Comparison of ENCODE assay signal across 34 cellular contexts in the genomic region with DNA sequence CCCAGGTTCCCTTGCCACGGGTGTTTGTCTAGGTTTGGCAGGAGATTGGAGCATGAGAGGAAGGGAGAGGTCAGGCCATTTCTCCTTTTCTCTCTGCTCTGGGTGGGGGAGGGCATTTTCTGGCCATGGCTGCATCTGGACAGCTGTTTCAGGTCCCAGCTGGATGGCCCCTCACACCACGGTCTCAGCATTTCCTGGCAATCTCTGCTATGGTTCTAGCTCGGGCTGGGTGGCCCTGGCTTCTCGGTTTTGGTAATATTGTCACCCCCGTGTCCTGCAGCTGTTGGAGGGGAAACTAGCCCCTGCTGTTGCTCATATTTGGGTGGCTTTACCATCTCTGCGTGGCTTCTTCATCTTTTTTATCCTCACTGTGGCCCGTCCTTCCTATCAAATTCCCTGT.
"Had no signal": no experiment of that assay in that cellular context is flagged by ENCODE, and none has a peak within 500 bp of the region (broad histone marks: within the 10 kb centered on the region; RNA-seq: fewer than 3 reads in every experiment).

No MANE protein-coding gene starts in this region.

- H3K4me1 ChIP-seq: ascending aorta, breast epithelium had no signal

- H3K9me3 ChIP-seq: ascending aorta, breast epithelium had no signal

- H3K36me3 ChIP-seq: ascending aorta, breast epithelium had no signal

- FAIRE-seq: TTC549 had no signal

- H3K9me3 Mint-ChIP-seq: activated B cell treated with CpG ODN at 0.5 μM for 24 hours; activated CD4-positive, alpha-beta memory T cell treated with anti-CD3 and anti-CD28 coated beads for 36 hours; activated CD4-positive, alpha-beta T cell treated with anti-CD3 and anti-CD28 coated beads, Interleukin-2, amount 10 ng/mL, durations not matched to agents 24 days and 14 days; activated CD8-positive, alpha-beta T cell treated with anti-CD3 and anti-CD28 coated beads for 36 hours; activated naive CD4-positive, alpha-beta T cell treated with anti-CD3 and anti-CD28 coated beads, Interleukin-2, amount 10 ng/mL, durations not matched to agents 7 days and 5 days; activated naive CD4-positive, alpha-beta T cell treated with anti-CD3 and anti-CD28 coated beads, Interleukin-2, amount 50 U/mL, for 24 hours; activated naive CD8-positive, alpha-beta T cell treated with anti-CD3 and anti-CD28 coated beads, Interleukin-2, amount 10 ng/mL, durations not matched to agents 7 days and 5 days; activated naive CD8-positive, alpha-beta T cell treated with anti-CD3 and anti-CD28 coated beads, Interleukin-2, amount 50 U/mL, for 24 hours; activated T-cell treated with anti-CD3 and anti-CD28 coated beads, Interleukin-2, amount 50 U/mL, for 24 hours; activated T-helper 2 cell treated with anti-CD3 and anti-CD28 coated beads, Interferon-gamma antibody, Interleukin-2, Interleukin-4, amounts not matched to agents 10 μg/mL and 5 μg/mL and 100 μg/mL, durations not matched to agents 14 hours and 24 hours and 36 hours; T-helper 1 cell treated with Interleukin-12 subunit alpha and Interleukin-12 subunit beta and Interleukin-4 antibody, amounts not matched to agents 30 μg/mL and 1 μg/mL, for 36 hours; T-helper 2 cell treated with Interferon-gamma antibody and Interleukin-4, amounts not matched to agents 5 μg/mL and 100 μg/mL, for 36 hours had no signal

- H3K4me3 ChIP-seq: ascending aorta, breast epithelium had no signal

- H3K36me3 Mint-ChIP-seq: activated CD4-positive, alpha-beta memory T cell treated with anti-CD3 and anti-CD28 coated beads for 36 hours; activated naive CD4-positive, alpha-beta T cell treated with anti-CD3 and anti-CD28 coated beads, Interleukin-2, amount 10 ng/mL, durations not matched to agents 7 days and 5 days; activated naive CD4-positive, alpha-beta T cell treated with anti-CD3 and anti-CD28 coated beads, Interleukin-2, amount 50 U/mL, for 24 hours; activated naive CD8-positive, alpha-beta T cell; activated naive CD8-positive, alpha-beta T cell treated with anti-CD3 and anti-CD28 coated beads, Interleukin-2, amount 10 ng/mL, durations not matched to agents 7 days and 5 days; brain had no signal

- H3K4me3 Mint-ChIP-seq: activated B cell treated with CpG ODN at 0.5 μM for 24 hours; activated CD4-positive, alpha-beta memory T cell treated with anti-CD3 and anti-CD28 coated beads for 36 hours; activated CD4-positive, alpha-beta T cell treated with anti-CD3 and anti-CD28 coated beads, Interleukin-2, amount 10 ng/mL, durations not matched to agents 24 days and 14 days; activated CD8-positive, alpha-beta T cell treated with anti-CD3 and anti-CD28 coated beads for 36 hours; activated naive CD4-positive, alpha-beta T cell treated with anti-CD3 and anti-CD28 coated beads, Interleukin-2, amount 10 ng/mL, durations not matched to agents 7 days and 5 days; activated naive CD4-positive, alpha-beta T cell treated with anti-CD3 and anti-CD28 coated beads, Interleukin-2, amount 50 U/mL, for 24 hours; activated naive CD8-positive, alpha-beta T cell; activated naive CD8-positive, alpha-beta T cell treated with anti-CD3 and anti-CD28 coated beads, Interleukin-2, amount 10 ng/mL, durations not matched to agents 7 days and 5 days; activated naive CD8-positive, alpha-beta T cell treated with anti-CD3 and anti-CD28 coated beads, Interleukin-2, amount 50 U/mL, for 24 hours; activated T-cell treated with anti-CD3 and anti-CD28 coated beads, Interleukin-2, amount 50 U/mL, for 24 hours; brain; T-helper 1 cell treated with Interleukin-12 subunit alpha and Interleukin-12 subunit beta and Interleukin-4 antibody, amounts not matched to agents 30 μg/mL and 1 μg/mL, for 36 hours; T-helper 2 cell treated with Interferon-gamma antibody and Interleukin-4, amounts not matched to agents 5 μg/mL and 100 μg/mL, for 36 hours had no signal

- H3K27ac ChIP-seq: ascending aorta, breast epithelium, VCaP had no signal

- DNase-seq: activated B cell treated with CpG ODN at 0.5 μM for 24 hours; activated CD4-positive, alpha-beta memory T cell treated with anti-CD3 and anti-CD28 coated beads for 36 hours; activated CD4-positive, alpha-beta T cell treated with anti-CD3 and anti-CD28 coated beads for 4 hours; activated CD4-positive, alpha-beta T cell treated with anti-CD3 and anti-CD28 coated beads, Interleukin-2, amount 10 ng/mL, durations not matched to agents 24 days and 14 days; activated CD4-positive, alpha-beta T cell treated with anti-CD3 and anti-CD28 coated beads, Interleukin-2, amount 50 U/mL, for 1 hour; activated CD4-positive, alpha-beta T cell treated with anti-CD3 and anti-CD28 coated beads, Interleukin-2, amount 50 U/mL, for 4 hours; activated CD4-positive, CD25-positive, alpha-beta regulatory T cell treated with anti-CD3 and anti-CD28 coated beads, Interleukin-2, amount 50 U/mL, for 72 hours; activated CD8-positive, alpha-beta T cell treated with anti-CD3 and anti-CD28 coated beads for 36 hours; activated effector memory CD4-positive, alpha-beta T cell treated with Interleukin-2 at 50 U/mL for 16 hours; activated gamma-delta T cell; activated naive CD4-positive, alpha-beta T cell treated with anti-CD3 and anti-CD28 coated beads, Interleukin-2, amount 10 ng/mL, durations not matched to agents 7 days and 5 days; activated naive CD4-positive, alpha-beta T cell treated with Interleukin-2 at 50 U/mL for 16 hours; activated naive CD8-positive, alpha-beta T cell treated with anti-CD3 and anti-CD28 coated beads, Interleukin-2, amount 10 ng/mL, durations not matched to agents 7 days and 5 days; activated naive CD8-positive, alpha-beta T cell treated with anti-CD3 and anti-CD28 coated beads, Interleukin-2, amount 50 U/mL, for 24 hours; activated T-cell treated with anti-CD3 and anti-CD28 coated beads for 4 hours; activated T-cell treated with anti-CD3 and anti-CD28 coated beads, Interleukin-2, amount 50 U/mL, for 24 hours; activated T-cell treated with anti-CD3 and anti-CD28 coated beads, Interleukin-2, amount 50 U/mL, for 48 hours; amygdala; anterior cingulate cortex; central memory CD4-positive, alpha-beta T cell; SW 1271; T-helper 1 cell; T-helper 2 cell; T-helper 9 cell had no signal

- ATAC-seq: activated CD8-positive, alpha-beta T cell treated with anti-CD3 and anti-CD28 coated beads for 36 hours; activated naive CD8-positive, alpha-beta T cell treated with anti-CD3 and anti-CD28 coated beads, Interleukin-2, amount 50 U/mL, for 24 hours had no signal

- H3K27ac Mint-ChIP-seq: activated B cell treated with CpG ODN at 0.5 μM for 24 hours; activated CD4-positive, alpha-beta memory T cell treated with anti-CD3 and anti-CD28 coated beads for 36 hours; activated CD4-positive, alpha-beta T cell treated with anti-CD3 and anti-CD28 coated beads, Interleukin-2, amount 10 ng/mL, durations not matched to agents 24 days and 14 days; activated CD8-positive, alpha-beta T cell treated with anti-CD3 and anti-CD28 coated beads for 36 hours; activated naive CD4-positive, alpha-beta T cell treated with anti-CD3 and anti-CD28 coated beads, Interleukin-2, amount 10 ng/mL, durations not matched to agents 7 days and 5 days; activated naive CD4-positive, alpha-beta T cell treated with anti-CD3 and anti-CD28 coated beads, Interleukin-2, amount 50 U/mL, for 24 hours; activated naive CD8-positive, alpha-beta T cell; activated naive CD8-positive, alpha-beta T cell treated with anti-CD3 and anti-CD28 coated beads, Interleukin-2, amount 10 ng/mL, durations not matched to agents 7 days and 5 days; activated naive CD8-positive, alpha-beta T cell treated with anti-CD3 and anti-CD28 coated beads, Interleukin-2, amount 50 U/mL, for 24 hours; activated T-cell treated with anti-CD3 and anti-CD28 coated beads, Interleukin-2, amount 50 U/mL, for 24 hours; activated T-helper 2 cell treated with anti-CD3 and anti-CD28 coated beads, Interferon-gamma antibody, Interleukin-2, Interleukin-4, amounts not matched to agents 10 μg/mL and 5 μg/mL and 100 μg/mL, durations not matched to agents 14 hours and 24 hours and 36 hours; T-helper 1 cell treated with Interleukin-12 subunit alpha and Interleukin-12 subunit beta and Interleukin-4 antibody, amounts not matched to agents 30 μg/mL and 1 μg/mL, for 36 hours; T-helper 2 cell treated with Interferon-gamma antibody and Interleukin-4, amounts not matched to agents 5 μg/mL and 100 μg/mL, for 36 hours had no signal

- H3K4me1 Mint-ChIP-seq: activated B cell treated with CpG ODN at 0.5 μM for 24 hours; activated CD4-positive, alpha-beta T cell treated with anti-CD3 and anti-CD28 coated beads, Interleukin-2, amount 10 ng/mL, durations not matched to agents 24 days and 14 days; activated naive CD4-positive, alpha-beta T cell treated with anti-CD3 and anti-CD28 coated beads, Interleukin-2, amount 10 ng/mL, durations not matched to agents 7 days and 5 days; activated naive CD4-positive, alpha-beta T cell treated with anti-CD3 and anti-CD28 coated beads, Interleukin-2, amount 50 U/mL, for 24 hours; activated naive CD8-positive, alpha-beta T cell treated with anti-CD3 and anti-CD28 coated beads, Interleukin-2, amount 10 ng/mL, durations not matched to agents 7 days and 5 days; activated naive CD8-positive, alpha-beta T cell treated with anti-CD3 and anti-CD28 coated beads, Interleukin-2, amount 50 U/mL, for 24 hours had no signal
